In genomic region chr17:81481011-81481799, GRCh38 we compare ENCODE assay signal across 8 cellular contexts. TPM values are rescaled to one million over a fixed set of nuclear protein-coding genes. Genes with fewer than 3 reads are reported as not detected.
A peak's percentile ranks its signal among the peaks of the same experiment; 100 is the strongest.
DNase-seq lines count a peak whose midpoint lies in the region; ATAC-seq and TF ChIP-seq lines count a peak whose summit lies in the region.

No MANE protein-coding gene starts in this region.

- H3K27me3 Mint-ChIP-seq in CD8-positive, alpha-beta T cell (ENCODE audit: low read depth) = peaks cover 26% of the 10 kb centered on the region
- peaks cover 31% of the 10 kb centered on the region for H3K27me3 Mint-ChIP-seq in activated CD4-positive, alpha-beta T cell treated with anti-CD3 and anti-CD28 coated beads, Interleukin-2, amount 10 ng/mL, durations not matched to agents 24 days and 14 days

- ATAC-seq in CD8-positive, alpha-beta T cell = peak; percentile 64
- ATAC-seq in left lobe of liver = peak; percentile 35
- ATAC-seq in HG03571 (IDR thresholded peaks at IDR 0.05; ENCODE audit: unreplicated experiment) = no peak
- no peak for ATAC-seq in HG02938 (IDR thresholded peaks at IDR 0.05; ENCODE audit: unreplicated experiment)

- H3K4me3 ChIP-seq in CD8-positive, alpha-beta T cell (ENCODE audit: low read depth, low read length) = peak overlapping the region; percentile 54

- H3K9me3 Mint-ChIP-seq in CD8-positive, alpha-beta T cell = no peaks in the 10 kb centered on the region
- H3K9me3 Mint-ChIP-seq in activated CD4-positive, alpha-beta T cell treated with anti-CD3 and anti-CD28 coated beads, Interleukin-2, amount 10 ng/mL, durations not matched to agents 24 days and 14 days = no peaks in the 10 kb centered on the region

- no peaks in the 10 kb centered on the region for H3K9me3 ChIP-seq in CD8-positive, alpha-beta T cell (ENCODE audit: low read length)

- CTCF ChIA-PET in CD8-positive, alpha-beta T cell (lab: Charles Lee) = interaction anchor here (1.2 to 4.4 kb wide), 4 partner anchors 120 to 339 kb away, joined by 4 to 60 read pairs (median 8); no protein-coding TSS in a partner anchor

- no peak for TF ChIP-seq CTCF in CD8-positive, alpha-beta T cell (IDR thresholded peaks at IDR 0.05)

- H3K27me3 ChIP-seq in CD8-positive, alpha-beta T cell (ENCODE audit: insufficient read depth, low read length) = peaks cover 11% of the 10 kb centered on the region

- H3K27ac ChIP-seq in CD8-positive, alpha-beta T cell (ENCODE audit: low read depth, low read length) = no peak overlapping the region

- DNase-seq in CD8-positive, alpha-beta T cell = peak; percentile 35 to 71 (median 59)
- DNase-seq in NCI-H187 treated with DMSO at 0.1 percent for 48 hours (lab: John Stamatoyannopoulos, UW) (peak; percentile 46), dedifferentiated amniotic fluid mesenchymal stem cell (ENCODE audit: extremely low spot score) (peak; percentile 34), left lobe of liver (ENCODE audit: low spot score) (no peak)
- peak; percentile 91 for DNase-seq in activated CD4-positive, alpha-beta T cell treated with anti-CD3 and anti-CD28 coated beads, Interleukin-2, amount 10 ng/mL, durations not matched to agents 24 days and 14 days
- DNase-seq in stimulated activated CD4-positive, alpha-beta T cell treated with anti-CD3 and anti-CD28 coated beads, Interleukin-4, amount 100 ng/mL, for 1 hour = peak; percentile 63

- peaks cover 30% of the 10 kb centered on the region for H3K4me1 ChIP-seq in CD8-positive, alpha-beta T cell (ENCODE audit: insufficient read depth, low read length)

- peaks cover 15% of the 10 kb centered on the region for H3K4me1 Mint-ChIP-seq in CD8-positive, alpha-beta T cell (ENCODE audit: low read depth)
- H3K4me1 Mint-ChIP-seq in activated CD4-positive, alpha-beta T cell treated with anti-CD3 and anti-CD28 coated beads, Interleukin-2, amount 10 ng/mL, durations not matched to agents 24 days and 14 days = peaks cover 8% of the 10 kb centered on the region

- POLR2A ChIA-PET in CD8-positive, alpha-beta T cell (lab: Charles Lee) = interaction anchor here (0.9 kb wide), 1 partner anchor 71 kb away, joined by 3 read pairs; the partner anchor contains the start of gene FAAP100

- H3K27ac Mint-ChIP-seq in CD8-positive, alpha-beta T cell = no peak overlapping the region
- H3K27ac Mint-ChIP-seq in activated CD4-positive, alpha-beta T cell treated with anti-CD3 and anti-CD28 coated beads, Interleukin-2, amount 10 ng/mL, durations not matched to agents 24 days and 14 days = no peak overlapping the region

- H3K36me3 Mint-ChIP-seq in CD8-positive, alpha-beta T cell = no peaks in the 10 kb centered on the region
- no peaks in the 10 kb centered on the region for H3K36me3 Mint-ChIP-seq in activated CD4-positive, alpha-beta T cell treated with anti-CD3 and anti-CD28 coated beads, Interleukin-2, amount 10 ng/mL, durations not matched to agents 24 days and 14 days (ENCODE audit: low read depth)

- no peaks in the 10 kb centered on the region for H3K36me3 ChIP-seq in CD8-positive, alpha-beta T cell (ENCODE audit: insufficient read depth, low read length)

- peak overlapping the region; percentile 71 for H3K4me3 Mint-ChIP-seq in CD8-positive, alpha-beta T cell
- peak overlapping the region; percentile 74 for H3K4me3 Mint-ChIP-seq in activated CD4-positive, alpha-beta T cell treated with anti-CD3 and anti-CD28 coated beads, Interleukin-2, amount 10 ng/mL, durations not matched to agents 24 days and 14 days

- intact Hi-C loops in CD8-positive, alpha-beta T cell (cut with DNase I, micrococcal nuclease) = loop anchor here (5.0 to 10.0 kb wide), 4 partner anchors 84 to 496 kb away; partner anchors contain the start of genes BAHCC1 (in 1 of the 2), BAIAP2 (in 1 of the 2), NDUFAF8 (in 1 of the 2) and TEPSIN (in 1 of the 2)
- intact Hi-C loops in activated CD4-positive, alpha-beta T cell treated with anti-CD3 and anti-CD28 coated beads, Interleukin-2, amount 10 ng/mL, durations not matched to agents 24 days and 14 days (cut with micrococcal nuclease) = loop anchor here (5.0 kb wide), 1 partner anchor 84 kb away; the partner anchor contains the start of gene BAHCC1

RNA-seq across cellular contexts. Expression of gene ACTG1, which starts 31.4 kb away (rescaled TPM):
- total RNA-seq in CD8-positive, alpha-beta T cell = 1,000 to 10,000 TPM; 1,370 to 1,375 TPM
- total RNA-seq in activated CD4-positive, alpha-beta T cell treated with anti-CD3 and anti-CD28 coated beads, Interleukin-2, amount 10 ng/mL, durations not matched to agents 24 days and 14 days = 3,353 and 3,420 TPM in 2 replicates
- 264 TPM for total RNA-seq in left lobe of liver

RNA-seq across cellular contexts. Expression of gene FSCN2, which starts 47.0 kb away (rescaled TPM):
- under 1 TPM; 0.36 to 0.38 TPM for total RNA-seq in CD8-positive, alpha-beta T cell
- total RNA-seq in activated CD4-positive, alpha-beta T cell treated with anti-CD3 and anti-CD28 coated beads, Interleukin-2, amount 10 ng/mL, durations not matched to agents 24 days and 14 days = 0.26 and 0.51 TPM in 2 replicates
- 0.18 TPM for total RNA-seq in left lobe of liver

Comparison
In these comparisons a context has a peak if more than half of its experiments do, and no peak if none do; other contexts are left out.
1. ATAC-seq: peak in CD8-positive, alpha-beta T cell (single experiment) and left lobe of liver (single experiment); none in HG03571 (single experiment) and HG02938 (single experiment).